In the genomic region with DNA sequence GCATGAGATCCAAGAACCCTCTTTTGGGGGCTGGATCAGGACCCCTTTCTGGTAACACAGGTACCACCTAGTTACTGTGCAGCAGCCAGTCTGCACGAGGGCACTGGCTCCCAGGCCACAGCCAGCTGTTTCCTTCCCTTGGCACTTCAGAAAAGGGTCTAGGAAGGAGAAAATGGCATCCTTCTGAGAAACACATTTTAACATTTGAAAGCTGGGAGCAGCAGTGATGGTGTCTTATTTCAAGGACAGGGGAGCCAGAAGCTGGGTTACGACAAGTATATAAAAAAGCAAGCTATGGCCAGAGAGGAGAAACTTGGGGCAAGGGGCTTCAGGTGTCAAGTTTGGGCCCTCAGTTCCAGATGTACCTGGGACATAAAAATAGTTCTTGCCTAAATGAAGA, we compare ENCODE assay signal across 26 cellular contexts.
"Had no signal": no experiment of that assay in that cellular context is flagged by ENCODE, and none has a peak within 500 bp of the region (broad histone marks: within the 10 kb centered on the region; RNA-seq: fewer than 3 reads in every experiment).

No MANE protein-coding gene starts in this region.

- H3K4me3 Mint-ChIP-seq: mesothelial cell of epicardium, naive B cell, nephron progenitor cell had no signal

- DNase-seq: activated CD4-positive, alpha-beta T cell treated with anti-CD3 and anti-CD28 coated beads for 4 hours; activated CD4-positive, alpha-beta T cell treated with anti-CD3 and anti-CD28 coated beads, Interleukin-2, amount 50 U/mL, for 4 hours; activated effector memory CD4-positive, alpha-beta T cell treated with anti-CD3 and anti-CD28 coated beads, Interleukin-2, amount 50 U/mL, for 16 hours; activated naive CD4-positive, alpha-beta T cell treated with anti-CD3 and anti-CD28 coated beads, Interleukin-2, amount 50 U/mL, for 16 hours; amniotic stem cell; brain microvascular endothelial cell; dorsolateral prefrontal cortex; effector memory CD4-positive, alpha-beta T cell; erythroblast; gastrocnemius medialis; glutamatergic neuron; left colon; naive B cell; nephron progenitor cell; ovary; sigmoid colon; small intestine; stimulated activated CD4-positive, alpha-beta T cell treated with anti-CD3 and anti-CD28 coated beads, Interleukin-2, amount 100 ng/mL, for 24 hours; stimulated activated naive CD4-positive, alpha-beta T cell; testis; transverse colon had no signal

- H3K9me3 ChIP-seq: gastrocnemius medialis, ovary, sigmoid colon, testis, transverse colon had no signal

- ATAC-seq: gastrocnemius medialis, left colon had no signal

- H3K4me1 Mint-ChIP-seq: mesothelial cell of epicardium had no signal

- FAIRE-seq: astrocyte, keratinocyte, small intestine had no signal

- H3K27ac Mint-ChIP-seq: mesothelial cell of epicardium, nephron progenitor cell, progenitor cell of endocrine pancreas had no signal

- H3K27ac ChIP-seq: brain microvascular endothelial cell, coronary artery, dorsolateral prefrontal cortex, gastrocnemius medialis, ovary, sigmoid colon, testis, transverse colon had no signal

- H3K36me3 ChIP-seq: brain microvascular endothelial cell, gastrocnemius medialis, ovary, sigmoid colon, transverse colon had no signal

- H3K9me3 Mint-ChIP-seq: nephron progenitor cell had no signal

- H3K27me3 ChIP-seq: brain microvascular endothelial cell, dorsolateral prefrontal cortex, gastrocnemius medialis, ovary, sigmoid colon, testis, transverse colon had no signal

- H3K27me3 Mint-ChIP-seq: naive B cell, progenitor cell of endocrine pancreas had no signal

- H3K4me3 ChIP-seq: coronary artery, dorsolateral prefrontal cortex, gastrocnemius medialis, ovary, sigmoid colon, testis, transverse colon had no signal

- H3K4me1 ChIP-seq: gastrocnemius medialis, sigmoid colon, testis, transverse colon had no signal
